Comparison of ENCODE assay signal across 14 cellular contexts in genomic region chr17:7019406-7019805, GRCh38. TPM values are rescaled to one million over a fixed set of nuclear protein-coding genes. Genes with fewer than 3 reads are reported as not detected.
A peak's percentile ranks its signal among the peaks of the same experiment; 100 is the strongest.
DNase-seq lines count a peak whose midpoint lies in the region; ATAC-seq and TF ChIP-seq lines count a peak whose summit lies in the region.
"Had no signal": no experiment of that assay in that cellular context is flagged by ENCODE, and none has a peak within 500 bp of the region (broad histone marks: within the 10 kb centered on the region; RNA-seq: fewer than 3 reads in every experiment).

No MANE protein-coding gene starts in this region.

- H3K4me3 ChIP-seq in AG10803 (ENCODE audit: low read length) (peak overlapping the region; percentile 60), fibroblast of the aortic adventitia (ENCODE audit: low read depth, low read length) (peak overlapping the region; percentile 47), prostate gland (peak overlapping the region; percentile 37 to 46)

- no peaks in the 10 kb centered on the region for H3K27me3 Mint-ChIP-seq in T-helper 17 cell

- H3K4me1 ChIP-seq in prostate gland (replicated peaks): peaks cover 7% of the 10 kb centered on the region

- DNase-seq in AG10803 (ENCODE audit: low read depth): no peak
- DNase-seq in T-helper 17 cell: no peak
- no peak for DNase-seq in fibroblast of the aortic adventitia (ENCODE audit: low read depth)
- DNase-seq in prostate gland (ENCODE audit: low spot score): no peak
- DNase-seq in AG08396 (ENCODE audit: low spot score): no peak
- DNase-seq in NCI-H1694 (lab: John Stamatoyannopoulos, UW): no peak
- no peak for DNase-seq in NCI-H748 (lab: John Stamatoyannopoulos, UW; ENCODE audit: unreplicated experiment)
- DNase-seq: stimulated activated CD4-positive, alpha-beta T cell treated with anti-CD3 and anti-CD28 coated beads, Interleukin-12 subunit alpha, Interleukin-12 subunit beta, amount 100 ng/mL, for 4 hours had no signal

- H3K4me3 Mint-ChIP-seq in T-helper 17 cell: no peak overlapping the region

- H3K27ac Mint-ChIP-seq in T-helper 17 cell: peak overlapping the region; percentile 100

- H3K4me1 Mint-ChIP-seq in T-helper 17 cell: peaks cover 60% of the 10 kb centered on the region

- peaks cover 3% of the 10 kb centered on the region for H3K27me3 ChIP-seq in prostate gland (replicated peaks; ENCODE audit: insufficient read depth)

- 27% methylated on average over 11 of the region's 11 CpGs for WGBS in prostate gland

- H3K36me3 Mint-ChIP-seq in T-helper 17 cell (ENCODE audit: low read depth): peaks cover under 1% of the 10 kb centered on the region

- H3K9me3 ChIP-seq in T-helper 17 cell (ENCODE audit: control insufficient read depth, low read length, poor library complexity, severe bottlenecking) (no peaks in the 10 kb centered on the region), prostate gland (no peaks in the 10 kb centered on the region)

- ATAC-seq in T-helper 17 cell: no peak
- ATAC-seq in GM19455 (IDR thresholded peaks at IDR 0.05; ENCODE audit: unreplicated experiment): no peak

- no peak for TF ChIP-seq POLR2A in prostate gland (IDR thresholded peaks at IDR 0.05)

- peak overlapping the region; percentile 69 to 79 for H3K27ac ChIP-seq in prostate gland

- H3K36me3 ChIP-seq in prostate gland: no peaks in the 10 kb centered on the region

- no peak for TF ChIP-seq CTCF in AG10803 (conservative IDR thresholded peaks at IDR 0.05; ENCODE audit: low read length)
- TF ChIP-seq CTCF in fibroblast of the aortic adventitia (IDR thresholded peaks at IDR 0.05; ENCODE audit: insufficient read depth, low read length): no peak
- TF ChIP-seq CTCF in prostate gland (IDR thresholded peaks at IDR 0.05): no peak

- intact Hi-C loops in prostate gland (cut with DNase I): loop anchor here (5.0 kb wide), 1 partner anchor 367 kb away; the partner anchor contains the start of genes C17orf100 and MED31

RNA-seq across cellular contexts. Expression of gene BCL6B, which starts 3.4 kb away (rescaled TPM):
- total RNA-seq in T-helper 17 cell (under 1 TPM in 1 of 2 donors, not detected in 1; 0.17 TPM), fibroblast of the aortic adventitia (ENCODE audit: low replicate concordance) (0.41 and 0.45 TPM in 2 replicates), prostate gland (1 to 10 TPM in 1 of 2 donors, under 1 TPM in 1; 0.96 to 4.0 TPM)
- total RNA-seq: H4, HT1080, NCI-H460 had no signal

RNA-seq across cellular contexts. Expression of gene RNASEK, which starts 7.0 kb away (rescaled TPM):
- total RNA-seq in T-helper 17 cell (100 to 1,000 TPM; 141 to 150 TPM), fibroblast of the aortic adventitia (ENCODE audit: low replicate concordance) (9.3 and 90.7 TPM in 2 replicates), prostate gland (100 to 1,000 TPM; 348 to 418 TPM)

RNA-seq across cellular contexts. Expression of gene SLC16A13, which starts 16.4 kb away (rescaled TPM):
- total RNA-seq in T-helper 17 cell (1 to 10 TPM; 3.3 to 4.6 TPM), fibroblast of the aortic adventitia (ENCODE audit: low replicate concordance) (0.72 and 3.1 TPM in 2 replicates), prostate gland (1 to 10 TPM; 1.7 to 1.8 TPM)

RNA-seq across cellular contexts. Expression of gene ALOX12, which starts 23.6 kb away (rescaled TPM):
- total RNA-seq in T-helper 17 cell (10 to 100 TPM in 1 of 2 donors, 1 to 10 TPM in 1; 1.2 to 32.0 TPM), fibroblast of the aortic adventitia (ENCODE audit: low replicate concordance) (0.65 TPM in 1 of 2 replicates, not detected in the other), prostate gland (under 1 TPM; 0.27 to 0.62 TPM)
- total RNA-seq: H4; HT1080; NCI-H460; T-helper 2 cell treated with Interferon-gamma antibody and Interleukin-4, amounts not matched to agents 100 ng/mL and 5 ng/mL, for 36 hours had no signal

RNA-seq across cellular contexts. Expression of gene SLC16A11, which starts 24.5 kb away (rescaled TPM):
- total RNA-seq in T-helper 17 cell (under 1 TPM in 1 of 2 donors, not detected in 1; 0.40 TPM), fibroblast of the aortic adventitia (ENCODE audit: low replicate concordance) (0.27 and 2.4 TPM in 2 replicates), prostate gland (1 to 10 TPM; 1.8 to 2.3 TPM)
- total RNA-seq: frontal cortex, H4, HT1080 had no signal
